ENCODE assay signal across 17 cellular contexts in genomic region chr12:38399711-38400205, GRCh38.
DNase-seq lines count a peak whose midpoint lies in the region; ATAC-seq, FAIRE-seq and TF ChIP-seq lines count a peak whose summit lies in the region.
"Had no signal": no experiment of that assay in that cellular context is flagged by ENCODE, and none has a peak within 500 bp of the region (broad histone marks: within the 10 kb centered on the region; RNA-seq: fewer than 3 reads in every experiment).

No MANE protein-coding gene starts in this region.

- H3K27ac Mint-ChIP-seq in neural progenitor cell = no peak overlapping the region
- H3K27ac Mint-ChIP-seq: CD14-positive monocyte; CD8-positive, alpha-beta T cell; HFFc6 had no signal

- intact Hi-C loops in Right ventricle myocardium inferior (cut with DNase I) = no loop called here

- no peaks in the 10 kb centered on the region for H4K20me1 ChIP-seq in neural progenitor cell (ENCODE audit: low read depth)

- no peaks in the 10 kb centered on the region for H3K36me3 ChIP-seq in HUES64 (ENCODE audit: insufficient read depth, low read length)
- no peaks in the 10 kb centered on the region for H3K36me3 ChIP-seq in WERI-Rb-1
- peaks cover 5% of the 10 kb centered on the region for H3K36me3 ChIP-seq in neural progenitor cell
- H3K36me3 ChIP-seq in small intestine (ENCODE audit: control insufficient read depth in 2 of 2, insufficient read depth in 2 of 2, low read length in 2 of 2) = no peaks in the 10 kb centered on the region

- no peaks in the 10 kb centered on the region for H3F3A ChIP-seq in neural progenitor cell (ENCODE audit: low read depth)

- H3K4me2 ChIP-seq in neural progenitor cell = peak overlapping the region; percentile 47

- H3K4me3 Mint-ChIP-seq in neural progenitor cell = no peak overlapping the region
- H3K4me3 Mint-ChIP-seq: CD14-positive monocyte; CD8-positive, alpha-beta T cell; HFFc6 had no signal

- H3K9me3 ChIP-seq in HUES64 (ENCODE audit: insufficient read depth, low read depth, low read length) (0 out of 2 replicates have a peak, but pooled peaks cover 6% of the 10 kb centered on the region), WERI-Rb-1 (ENCODE audit: severe bottlenecking) (no peaks in the 10 kb centered on the region), neural progenitor cell (ENCODE audit: low read depth) (peaks cover 15% of the 10 kb centered on the region), small intestine (ENCODE audit: control insufficient read depth, low read depth) (no peaks in the 10 kb centered on the region)

- no peaks in the 10 kb centered on the region for H3K27me3 ChIP-seq in HUES64 (ENCODE audit: insufficient read depth, low read length)
- H3K27me3 ChIP-seq in WERI-Rb-1 (ENCODE audit: insufficient read depth, low read depth, severe bottlenecking) = no peaks in the 10 kb centered on the region
- H3K27me3 ChIP-seq in neural progenitor cell = no peaks in the 10 kb centered on the region
- no peaks in the 10 kb centered on the region for H3K27me3 ChIP-seq in small intestine (ENCODE audit: control insufficient read depth in 2 of 2, insufficient read depth in 2 of 2, low read length in 2 of 2)

- H3K27ac ChIP-seq in HUES64 (ENCODE audit: low read depth, low read length) (peak overlapping the region; percentile 40; the same call in 1 of the 2 replicates), WERI-Rb-1 (no peak overlapping the region), neural progenitor cell (no peak overlapping the region), small intestine (ENCODE audit: low read depth in 1 of 2, low read length in 1 of 2) (no peak overlapping the region)

- no peak overlapping the region for H2AFZ ChIP-seq in neural progenitor cell (replicated peaks)

- H3K9me3 Mint-ChIP-seq in neural progenitor cell = peaks cover 3% of the 10 kb centered on the region

- H3K27me3 Mint-ChIP-seq in neural progenitor cell (ENCODE audit: insufficient read depth, low read depth) = no peaks in the 10 kb centered on the region

- DNase-seq in D341Med (ENCODE audit: low spot score) (peak; percentile 62), WERI-Rb-1 (peak; percentile 37), neural progenitor cell (ENCODE audit: low spot score) (peak; percentile 38), small intestine (no peak), Right ventricle myocardium inferior (ENCODE audit: missing footprints) (no peak), dermis blood vessel endothelial cell (no peak)
- DNase-seq: CD8-positive, alpha-beta T cell; COR-L47; DMS53; GF-D8; GOT3; HCEC 1CT; HFFc6 had no signal

- no peaks in the 10 kb centered on the region for H3K36me3 Mint-ChIP-seq in neural progenitor cell
- H3K36me3 Mint-ChIP-seq: CD14-positive monocyte; CD8-positive, alpha-beta T cell had no signal

- H3K4me1 Mint-ChIP-seq in neural progenitor cell = no peaks in the 10 kb centered on the region
- H3K4me1 Mint-ChIP-seq: CD14-positive monocyte had no signal

- H3K79me2 ChIP-seq in neural progenitor cell (ENCODE audit: low read depth) = no peaks in the 10 kb centered on the region

- H3K4me1 ChIP-seq in HUES64 (ENCODE audit: insufficient read depth, low read length) (peaks cover 15% of the 10 kb centered on the region; the same call in 1 of the 2 replicates), neural progenitor cell (peaks cover 11% of the 10 kb centered on the region), small intestine (ENCODE audit: control insufficient read depth in 2 of 2, insufficient read depth in 1 of 2, low read depth in 1 of 2, low read length in 1 of 2) (no peaks in the 10 kb centered on the region)

- TF ChIP-seq CTCF in WERI-Rb-1 (IDR thresholded peaks at IDR 0.05; ENCODE audit: low read depth, low read length) (no peak), neural progenitor cell (IDR thresholded peaks at IDR 0.05) (no peak)

- H3K4me3 ChIP-seq in HUES64 (ENCODE audit: low read length) (no peak overlapping the region), WERI-Rb-1 (ENCODE audit: low read depth, low read length) (no peak overlapping the region), neural progenitor cell (no peak overlapping the region), small intestine (ENCODE audit: low read depth in 1 of 2, low read length in 2 of 2) (no peak overlapping the region)

- H3K9ac ChIP-seq in HUES64 (ENCODE audit: low read depth, low read length) (no peak overlapping the region), neural progenitor cell (no peak overlapping the region)

- 40% methylated on average over 1 of the region's 2 CpGs for WGBS in HUES64
- WGBS in small intestine, 3 donors = 61 to 68% (median 67%) methylated on average over 2 of the region's 2 CpGs

- ATAC-seq in GM18870 (IDR thresholded peaks at IDR 0.05; ENCODE audit: unreplicated experiment) (no peak), Right ventricle myocardium inferior (no peak)
- ATAC-seq: CD8-positive, alpha-beta T cell had no signal

- FAIRE-seq in small intestine (lab: Jason Lieb, UNC) = no peak
- FAIRE-seq: HTR-8/SVneo had no signal

Comparison
In these comparisons a context has a peak if more than half of its experiments do, and no peak if none do; other contexts are left out.
1. DNase-seq: peak in D341Med (single experiment), WERI-Rb-1 (single experiment) and neural progenitor cell (single experiment); none in small intestine (single experiment), Right ventricle myocardium inferior (single experiment) and dermis blood vessel endothelial cell (single experiment).